15 cellular contexts compared by ENCODE assay signal in genomic region chr2:119857742-119858141, GRCh38.
DNase-seq lines count a peak whose midpoint lies in the region; TF ChIP-seq lines count a peak whose summit lies in the region.
"Had no signal": no experiment of that assay in that cellular context is flagged by ENCODE, and none has a peak within 500 bp of the region (broad histone marks: within the 10 kb centered on the region; RNA-seq: fewer than 3 reads in every experiment).

No MANE protein-coding gene starts in this region.

- DNase-seq in Calu3 (no peak), NCI-H2196 (lab: John Stamatoyannopoulos, UW; ENCODE audit: unreplicated experiment) (peak; percentile 47), glutamatergic neuron (no peak), MV-4-11 (lab: John Stamatoyannopoulos, UW) (no peak), GM10248 (ENCODE audit: extremely low spot score) (no peak), chondrocyte (ENCODE audit: low spot score) (no peak)
- DNase-seq: BE2C, NCI-H1092 treated with DMSO at 0.1 percent for 48 hours, NCI-H187, NCI-H446 treated with DMSO at 0.1 percent for 48 hours, NCI-H82, Peyer's patch, SHP77 had no signal

- peak overlapping the region; percentile 47 for H3K4me3 Mint-ChIP-seq in Calu3 (ENCODE audit: low read depth, unreplicated experiment)
- no peak overlapping the region for H3K4me3 Mint-ChIP-seq in glutamatergic neuron (ENCODE audit: unreplicated experiment)
- H3K4me3 Mint-ChIP-seq in chondrocyte (ENCODE audit: unreplicated experiment): no peak overlapping the region

- H3K36me3 Mint-ChIP-seq in Calu3 (ENCODE audit: insufficient read depth, unreplicated experiment): peaks cover 12% of the 10 kb centered on the region
- peaks cover 5% of the 10 kb centered on the region for H3K36me3 Mint-ChIP-seq in glutamatergic neuron (ENCODE audit: unreplicated experiment)
- peaks cover 3% of the 10 kb centered on the region for H3K36me3 Mint-ChIP-seq in chondrocyte (ENCODE audit: low read depth)

- BruUV-seq in Calu3 (replicated peaks; lab: Mats Ljungman, UMichigan): no TSS peak

- H3K4me1 Mint-ChIP-seq in Calu3 (ENCODE audit: low read depth, unreplicated experiment): peaks cover 21% of the 10 kb centered on the region
- H3K4me1 Mint-ChIP-seq in glutamatergic neuron (ENCODE audit: low read depth, unreplicated experiment): peaks cover 30% of the 10 kb centered on the region
- peaks cover 5% of the 10 kb centered on the region for H3K4me1 Mint-ChIP-seq in chondrocyte (ENCODE audit: low read depth)

- TF ChIP-seq CTCF in C4-2B (conservative IDR thresholded peaks at IDR 0.05) (no peak), Calu3 (IDR thresholded peaks at IDR 0.05; ENCODE audit: unreplicated experiment) (no peak), glutamatergic neuron (IDR thresholded peaks at IDR 0.05; ENCODE audit: partially characterized antibody, unreplicated experiment) (no peak), GM10248 (IDR thresholded peaks at IDR 0.05; ENCODE audit: control extremely low read depth, extremely low read depth, low read depth, missing control alignments) (no peak), chondrocyte (IDR thresholded peaks at IDR 0.05) (no peak)

- H3K9me3 Mint-ChIP-seq in Calu3 (ENCODE audit: low read depth, unreplicated experiment): peaks cover 3% of the 10 kb centered on the region
- H3K9me3 Mint-ChIP-seq in glutamatergic neuron (ENCODE audit: unreplicated experiment): peaks cover 17% of the 10 kb centered on the region
- H3K9me3 Mint-ChIP-seq in chondrocyte (ENCODE audit: low read depth): peaks cover 8% of the 10 kb centered on the region

- intact Hi-C loops in Calu3 (cut with micrococcal nuclease; ENCODE audit: unreplicated experiment): no loop called here

- H3K27me3 Mint-ChIP-seq in Calu3 (ENCODE audit: unreplicated experiment) (no peaks in the 10 kb centered on the region), glutamatergic neuron (ENCODE audit: unreplicated experiment) (peaks cover 7% of the 10 kb centered on the region), chondrocyte (ENCODE audit: low read depth) (no peaks in the 10 kb centered on the region)

- H3K27ac Mint-ChIP-seq in Calu3 (ENCODE audit: unreplicated experiment) (peak overlapping the region; percentile 85), glutamatergic neuron (ENCODE audit: unreplicated experiment) (peak overlapping the region; percentile 49), chondrocyte (ENCODE audit: unreplicated experiment) (no peak overlapping the region)

- POLR2A ChIA-PET in GM10248 (lab: Yijun Ruan, JAX): no interaction called here

- CTCF ChIA-PET in Calu3 (lab: Charles Lee) (no interaction called here), GM10248 (lab: Yijun Ruan, JAX) (no interaction called here)

- H3K27ac ChIP-seq in C4-2B: peak overlapping the region; percentile 44; the same call in 1 of the 2 replicates
- H3K27ac ChIP-seq: HL-60, Peyer's patch had no signal
